10 cellular contexts compared by ENCODE assay signal in the genomic region with DNA sequence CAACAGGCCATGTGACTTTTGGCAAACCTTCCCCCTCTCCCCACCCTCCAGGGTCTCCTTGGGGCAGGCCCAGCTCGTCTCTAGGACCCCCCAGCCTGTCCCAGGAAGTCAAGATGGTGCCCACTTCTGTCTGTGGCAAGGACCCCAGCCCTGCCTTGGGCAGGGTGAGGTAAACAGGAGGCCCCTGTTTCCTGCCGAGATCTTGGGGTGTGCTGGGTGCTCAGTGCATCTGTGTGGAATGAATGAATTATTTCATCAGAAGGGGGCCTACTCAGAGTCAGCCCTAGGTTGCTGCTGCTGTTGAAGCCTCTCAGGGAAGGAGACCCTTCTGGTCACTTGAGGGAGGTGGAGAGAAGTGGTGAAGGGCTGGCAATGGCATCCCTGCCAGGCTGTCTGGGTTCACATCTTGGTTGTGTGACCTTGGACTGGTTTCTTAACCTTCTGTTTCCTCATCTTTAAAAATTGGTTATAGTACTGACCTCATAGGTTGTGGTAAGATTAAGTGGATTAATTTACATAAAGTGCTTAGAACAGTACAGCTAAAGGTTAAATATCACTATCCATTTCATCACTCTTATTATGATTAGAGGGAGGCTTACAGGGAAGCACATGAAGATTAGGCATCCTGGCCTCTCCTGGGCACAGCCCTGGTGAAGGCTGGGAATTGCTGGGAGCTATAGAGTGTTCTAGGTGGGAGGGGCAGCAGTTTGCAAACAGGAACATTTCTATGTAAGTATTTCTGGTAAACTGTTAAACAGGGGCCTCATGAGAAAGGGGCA.
DNase-seq lines count a peak whose midpoint lies in the region; ATAC-seq, FAIRE-seq and TF ChIP-seq lines count a peak whose summit lies in the region.
"Had no signal": no experiment of that assay in that cellular context is flagged by ENCODE, and none has a peak within 500 bp of the region (broad histone marks: within the 10 kb centered on the region; RNA-seq: fewer than 3 reads in every experiment).

No MANE protein-coding gene starts in this region.

- DNase-seq in activated CD4-positive, CD25-positive, alpha-beta regulatory T cell treated with anti-CD3 and anti-CD28 coated beads, Interleukin-2, amount 50 U/mL, for 72 hours, result no peak
- peak; percentile 35 for DNase-seq in fibroblast of peridontal ligament (ENCODE audit: extremely low read depth)
- DNase-seq in spleen, result no peak
- DNase-seq in NAMALWA (ENCODE audit: low spot score), result no peak
- DNase-seq in small intestine, result no peak

- H3K27me3 ChIP-seq in spleen (replicated peaks in 1 of 7), result no peaks in the 10 kb centered on the region
- no peaks in the 10 kb centered on the region for H3K27me3 ChIP-seq in small intestine (ENCODE audit: control insufficient read depth in 2 of 2, insufficient read depth in 2 of 2, low read length in 2 of 2)

- H3K36me3 ChIP-seq in spleen, result peaks cover 0 to 28% (median 0%) of the 10 kb centered on the region in 6 donors
- peaks cover 2 to 3% of the 10 kb centered on the region in 2 donors for H3K36me3 ChIP-seq in small intestine (ENCODE audit: control insufficient read depth in 2 of 2, insufficient read depth in 2 of 2, low read length in 2 of 2)

- H3K36me3 Mint-ChIP-seq in T-helper 1 cell treated with Interleukin-12 subunit alpha and Interleukin-12 subunit beta and Interleukin-4 antibody, amounts not matched to agents 30 μg/mL and 1 μg/mL, for 36 hours (ENCODE audit: low read depth), result peaks cover 11% of the 10 kb centered on the region
- H3K36me3 Mint-ChIP-seq: IgD-negative memory B cell had no signal

- H3K4me3 Mint-ChIP-seq in T-helper 1 cell treated with Interleukin-12 subunit alpha and Interleukin-12 subunit beta and Interleukin-4 antibody, amounts not matched to agents 30 μg/mL and 1 μg/mL, for 36 hours, result peak overlapping the region; percentile 35

- H3K4me1 ChIP-seq in spleen (peaks cover 46 to 100% (median 76%) of the 10 kb centered on the region in 6 donors), small intestine (ENCODE audit: control insufficient read depth in 2 of 2, insufficient read depth in 1 of 2, low read depth in 1 of 2, low read length in 1 of 2) (peaks cover 0 to 13% of the 10 kb centered on the region in 2 donors)

- no peak for TF ChIP-seq POLR2A in spleen (IDR thresholded peaks at IDR 0.05)

- no peaks in the 10 kb centered on the region for H3K27me3 Mint-ChIP-seq in T-helper 1 cell treated with Interleukin-12 subunit alpha and Interleukin-12 subunit beta and Interleukin-4 antibody, amounts not matched to agents 30 μg/mL and 1 μg/mL, for 36 hours (ENCODE audit: low read depth)

- H3K27ac ChIP-seq in spleen (peak overlapping the region; percentile 47 to 95 (median 78)), small intestine (ENCODE audit: low read depth in 1 of 2, low read length in 1 of 2) (peak overlapping the region in 1 of 2 donors; percentile 6)

- H3K9me3 ChIP-seq in spleen, result no peaks in the 10 kb centered on the region
- no peaks in the 10 kb centered on the region for H3K9me3 ChIP-seq in small intestine (ENCODE audit: control insufficient read depth, low read depth)

- intact Hi-C loops in spleen (cut with DNase I; ENCODE audit: low total_unique reads), result no loop called here

- TF ChIP-seq CTCF in spleen (IDR thresholded peaks at IDR 0.05 in 8 of 11, conservative IDR thresholded peaks at IDR 0.05 in 3 of 11), result no peak

- peak overlapping the region; percentile 73 for H3K27ac Mint-ChIP-seq in T-helper 1 cell treated with Interleukin-12 subunit alpha and Interleukin-12 subunit beta and Interleukin-4 antibody, amounts not matched to agents 30 μg/mL and 1 μg/mL, for 36 hours
- H3K27ac Mint-ChIP-seq: IgD-negative memory B cell had no signal

- 12 to 26% (median 17%) methylated on average over 2 of the region's 2 CpGs for WGBS in spleen, 5 donors
- WGBS in small intestine, 3 donors, result 53 to 73% (median 62%) methylated on average over 2 of the region's 2 CpGs

- peaks cover 25% of the 10 kb centered on the region for H3K4me1 Mint-ChIP-seq in T-helper 1 cell treated with Interleukin-12 subunit alpha and Interleukin-12 subunit beta and Interleukin-4 antibody, amounts not matched to agents 30 μg/mL and 1 μg/mL, for 36 hours (ENCODE audit: low read depth)

- ATAC-seq in activated CD4-positive, CD25-positive, alpha-beta regulatory T cell treated with anti-CD3 and anti-CD28 coated beads, Interleukin-2, amount 50 U/mL, for 24 hours, result peak; percentile 36 to 53
- ATAC-seq in HG02970 (IDR thresholded peaks at IDR 0.05; ENCODE audit: low FRiP score, unreplicated experiment), result no peak

- H3K4me3 ChIP-seq in spleen, result no peak overlapping the region
- H3K4me3 ChIP-seq in small intestine (ENCODE audit: low read depth in 1 of 2, low read length in 2 of 2), result no peak overlapping the region

- no peak for FAIRE-seq in small intestine (lab: Jason Lieb, UNC)
- FAIRE-seq: A204.1 had no signal

- H3K9me3 Mint-ChIP-seq in T-helper 1 cell treated with Interleukin-12 subunit alpha and Interleukin-12 subunit beta and Interleukin-4 antibody, amounts not matched to agents 30 μg/mL and 1 μg/mL, for 36 hours, result no peaks in the 10 kb centered on the region
